In the genomic region with DNA sequence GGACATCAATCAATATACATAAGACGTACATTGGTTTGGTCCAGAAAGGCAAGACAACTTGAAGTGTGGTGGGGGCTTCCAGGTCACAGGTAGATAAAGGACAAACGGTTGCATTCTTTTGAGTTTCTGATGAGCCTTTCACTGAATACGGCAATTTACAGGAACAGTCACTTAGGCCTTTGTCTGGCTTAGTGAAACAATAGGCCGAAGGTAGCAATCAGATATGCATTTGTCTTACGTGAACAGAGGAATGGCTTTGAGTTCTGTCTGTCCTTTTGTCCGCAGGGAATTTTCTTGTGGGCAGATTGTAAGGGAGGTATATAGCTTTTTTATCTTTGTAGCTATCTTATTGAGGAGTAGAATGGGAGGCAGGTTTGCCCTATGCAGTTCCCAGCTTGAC, we compare ENCODE assay signal across 1 cellular context.
TF ChIP-seq lines count a peak whose summit lies in the region.

No MANE protein-coding gene starts in this region.

TF ChIP-seq in GM23338, 12 proteins besides CTCF, POLR2A, EP300 and RAD21:
- TF ChIP-seq, protein P1, sequence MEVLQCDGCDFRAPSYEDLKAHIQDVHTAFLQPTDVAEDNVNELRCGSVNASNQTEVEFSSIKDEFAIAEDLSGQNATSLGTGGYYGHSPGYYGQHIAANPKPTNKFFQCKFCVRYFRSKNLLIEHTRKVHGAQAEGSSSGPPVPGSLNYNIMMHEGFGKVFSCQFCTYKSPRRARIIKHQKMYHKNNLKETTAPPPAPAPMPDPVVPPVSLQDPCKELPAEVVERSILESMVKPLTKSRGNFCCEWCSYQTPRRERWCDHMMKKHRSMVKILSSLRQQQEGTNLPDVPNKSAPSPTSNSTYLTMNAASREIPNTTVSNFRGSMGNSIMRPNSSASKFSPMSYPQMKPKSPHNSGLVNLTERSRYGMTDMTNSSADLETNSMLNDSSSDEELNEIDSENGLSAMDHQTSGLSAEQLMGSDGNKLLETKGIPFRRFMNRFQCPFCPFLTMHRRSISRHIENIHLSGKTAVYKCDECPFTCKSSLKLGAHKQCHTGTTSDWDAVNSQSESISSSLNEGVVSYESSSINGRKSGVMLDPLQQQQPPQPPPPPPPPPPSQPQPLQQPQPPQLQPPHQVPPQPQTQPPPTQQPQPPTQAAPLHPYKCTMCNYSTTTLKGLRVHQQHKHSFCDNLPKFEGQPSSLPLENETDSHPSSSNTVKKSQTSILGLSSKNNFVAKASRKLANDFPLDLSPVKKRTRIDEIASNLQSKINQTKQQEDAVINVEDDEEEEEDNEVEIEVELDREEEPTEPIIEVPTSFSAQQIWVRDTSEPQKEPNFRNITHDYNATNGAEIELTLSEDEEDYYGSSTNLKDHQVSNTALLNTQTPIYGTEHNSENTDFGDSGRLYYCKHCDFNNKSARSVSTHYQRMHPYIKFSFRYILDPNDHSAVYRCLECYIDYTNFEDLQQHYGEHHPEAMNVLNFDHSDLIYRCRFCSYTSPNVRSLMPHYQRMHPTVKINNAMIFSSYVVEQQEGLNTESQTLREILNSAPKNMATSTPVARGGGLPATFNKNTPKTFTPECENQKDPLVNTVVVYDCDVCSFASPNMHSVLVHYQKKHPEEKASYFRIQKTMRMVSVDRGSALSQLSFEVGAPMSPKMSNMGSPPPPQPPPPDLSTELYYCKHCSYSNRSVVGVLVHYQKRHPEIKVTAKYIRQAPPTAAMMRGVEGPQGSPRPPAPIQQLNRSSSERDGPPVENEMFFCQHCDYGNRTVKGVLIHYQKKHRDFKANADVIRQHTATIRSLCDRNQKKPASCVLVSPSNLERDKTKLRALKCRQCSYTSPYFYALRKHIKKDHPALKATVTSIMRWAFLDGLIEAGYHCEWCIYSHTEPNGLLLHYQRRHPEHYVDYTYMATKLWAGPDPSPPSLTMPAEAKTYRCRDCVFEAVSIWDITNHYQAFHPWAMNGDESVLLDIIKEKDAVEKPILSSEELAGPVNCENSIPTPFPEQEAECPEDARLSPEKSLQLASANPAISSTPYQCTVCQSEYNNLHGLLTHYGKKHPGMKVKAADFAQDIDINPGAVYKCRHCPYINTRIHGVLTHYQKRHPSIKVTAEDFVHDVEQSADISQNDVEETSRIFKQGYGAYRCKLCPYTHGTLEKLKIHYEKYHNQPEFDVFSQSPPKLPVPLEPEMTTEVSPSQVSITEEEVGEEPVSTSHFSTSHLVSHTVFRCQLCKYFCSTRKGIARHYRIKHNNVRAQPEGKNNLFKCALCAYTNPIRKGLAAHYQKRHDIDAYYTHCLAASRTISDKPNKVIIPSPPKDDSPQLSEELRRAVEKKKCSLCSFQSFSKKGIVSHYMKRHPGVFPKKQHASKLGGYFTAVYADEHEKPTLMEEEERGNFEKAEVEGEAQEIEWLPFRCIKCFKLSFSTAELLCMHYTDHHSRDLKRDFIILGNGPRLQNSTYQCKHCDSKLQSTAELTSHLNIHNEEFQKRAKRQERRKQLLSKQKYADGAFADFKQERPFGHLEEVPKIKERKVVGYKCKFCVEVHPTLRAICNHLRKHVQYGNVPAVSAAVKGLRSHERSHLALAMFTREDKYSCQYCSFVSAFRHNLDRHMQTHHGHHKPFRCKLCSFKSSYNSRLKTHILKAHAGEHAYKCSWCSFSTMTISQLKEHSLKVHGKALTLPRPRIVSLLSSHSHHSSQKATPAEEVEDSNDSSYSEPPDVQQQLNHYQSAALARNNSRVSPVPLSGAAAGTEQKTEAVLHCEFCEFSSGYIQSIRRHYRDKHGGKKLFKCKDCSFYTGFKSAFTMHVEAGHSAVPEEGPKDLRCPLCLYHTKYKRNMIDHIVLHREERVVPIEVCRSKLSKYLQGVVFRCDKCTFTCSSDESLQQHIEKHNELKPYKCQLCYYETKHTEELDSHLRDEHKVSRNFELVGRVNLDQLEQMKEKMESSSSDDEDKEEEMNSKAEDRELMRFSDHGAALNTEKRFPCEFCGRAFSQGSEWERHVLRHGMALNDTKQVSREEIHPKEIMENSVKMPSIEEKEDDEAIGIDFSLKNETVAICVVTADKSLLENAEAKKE (CRISPR knock-in tag; IDR thresholded peaks at IDR 0.05) = no peak
- TF ChIP-seq NANOG (IDR thresholded peaks at IDR 0.05; ENCODE audit: borderline replicate concordance) (no peak), ZNF331 (CRISPR knock-in tag; IDR thresholded peaks at IDR 0.05; ENCODE audit: low read depth) (no peak), REST (IDR thresholded peaks at IDR 0.05; ENCODE audit: unreplicated experiment) (no peak), STAT1 (IDR thresholded peaks at IDR 0.05; ENCODE audit: unreplicated experiment) (no peak), ZNF114 (CRISPR knock-in tag; IDR thresholded peaks at IDR 0.05) (no peak), JUNB (IDR thresholded peaks at IDR 0.05; ENCODE audit: unreplicated experiment) (no peak), EZH2phosphoT487 (IDR thresholded peaks at IDR 0.05; ENCODE audit: unreplicated experiment) (no peak), POLR2AphosphoS5 (IDR thresholded peaks at IDR 0.05; ENCODE audit: low read depth) (no peak), EZH2 (IDR thresholded peaks at IDR 0.05; ENCODE audit: low read depth, unreplicated experiment) (no peak), ETS1 (IDR thresholded peaks at IDR 0.05) (no peak), CREB1 (CRISPR knock-in tag; IDR thresholded peaks at IDR 0.05; ENCODE audit: low read depth) (no peak)
